Comparison of ENCODE assay signal across 8 cellular contexts in the genomic region with DNA sequence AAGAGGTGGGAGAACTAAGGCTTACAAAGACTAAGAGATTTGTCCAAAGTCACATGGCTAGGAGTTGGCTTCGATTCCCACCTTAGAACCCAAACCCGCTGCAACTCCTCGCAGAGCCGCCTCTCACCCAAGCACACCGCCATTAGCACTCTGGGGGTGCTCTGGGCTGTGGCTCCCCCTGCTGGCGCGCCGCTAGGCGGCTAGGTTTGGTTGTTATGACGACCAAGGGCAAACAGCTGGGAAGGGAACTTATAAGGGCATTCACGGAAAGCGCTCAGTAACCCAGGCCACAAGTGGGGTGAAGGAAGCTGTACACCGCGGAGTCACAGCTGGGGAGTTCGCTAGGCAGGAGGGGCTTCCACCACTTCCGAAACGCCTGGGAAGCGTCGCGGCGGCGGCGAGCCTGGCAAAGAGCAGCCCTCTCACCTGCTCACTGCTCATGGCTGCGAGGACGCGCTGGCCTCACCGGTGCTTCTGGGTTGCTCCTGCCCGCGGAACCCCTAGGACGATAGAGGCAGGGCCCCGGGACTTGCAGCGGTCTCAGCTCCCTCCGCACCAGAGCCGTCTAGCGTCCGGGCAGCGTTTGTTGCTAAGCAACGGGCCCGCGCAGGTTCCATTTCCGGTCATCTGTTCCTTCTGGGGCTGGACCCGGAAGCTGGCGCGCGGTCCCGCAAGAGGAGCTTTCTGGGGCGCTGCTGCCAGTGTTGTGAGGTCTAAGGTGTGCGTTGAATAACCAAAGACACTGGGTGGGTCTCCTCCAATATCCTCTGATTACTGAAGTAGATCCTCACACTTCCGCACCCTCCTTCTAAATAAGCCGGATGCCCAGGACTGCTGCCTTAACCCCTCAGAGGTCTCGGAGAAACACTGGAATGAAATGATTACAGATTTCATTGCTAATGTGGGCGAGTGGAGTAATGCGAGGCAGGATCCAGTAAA.
DNase-seq lines count a peak whose midpoint lies in the region; ATAC-seq, FAIRE-seq and TF ChIP-seq lines count a peak whose summit lies in the region.

Gene DNAH7 (minus strand): TSS at position 567 of the 939 bp plus-strand sequence. CDS start 126 bp downstream, at position 441.

- POLR2A ChIA-PET in RWPE1 (lab: Yijun Ruan, JAX; ENCODE audit: low non-redundant PET): interaction anchor here (0.5 to 0.6 kb wide), 2 partner anchors 248 to 358 kb away, joined by 3 to 4 read pairs; no protein-coding TSS in a partner anchor

- no peaks in the 10 kb centered on the region for H3K36me3 Mint-ChIP-seq in nephron (ENCODE audit: low read depth)

- TF ChIP-seq CTCF in RWPE1 (conservative IDR thresholded peaks at IDR 0.05; ENCODE audit: low read depth) (peak; percentile 95), nephron (IDR thresholded peaks at IDR 0.05; ENCODE audit: unreplicated experiment in 3 of 3) (peak; percentile 93 to 97 (median 95))

- DNase-seq in ELR (ENCODE audit: low read depth) (peak; percentile 90), H54 (ENCODE audit: insufficient read length, low spot score) (peak; percentile 73), LoVo (ENCODE audit: low spot score) (peak; percentile 82), RWPE1 (ENCODE audit: low spot score) (peak; percentile 88), fibroblast of the conjunctiva (ENCODE audit: low read depth) (peak; percentile 77)
- DNase-seq in activated effector memory CD4-positive, alpha-beta T cell treated with Interleukin-2 at 50 U/mL for 16 hours: peak; percentile 83
- peak; percentile 93 for DNase-seq in stimulated activated naive CD8-positive, alpha-beta T cell treated with anti-CD3 and anti-CD28 coated beads, Interleukin-15, Interleukin-2, amounts not matched to agents 100 U/mL and 50 U/mL, for 24 hours

- no peaks in the 10 kb centered on the region for H3K27me3 Mint-ChIP-seq in nephron (ENCODE audit: low read depth)

- peak; percentile 48 for TF ChIP-seq POLR2A in H54 (IDR thresholded peaks at IDR 0.05; ENCODE audit: low read depth, low read length)

- H3K27ac Mint-ChIP-seq in nephron: peak within 1 kb of the TSS; percentile 88 to 95 (median 90)

- peak within 1 kb of the TSS; percentile 92 to 98 (median 96) for H3K4me3 Mint-ChIP-seq in nephron

- peak; percentile 98 for ATAC-seq in stimulated activated naive CD8-positive, alpha-beta T cell treated with anti-CD3 and anti-CD28 coated beads, Interleukin-15, Interleukin-2, amounts not matched to agents 100 U/mL and 50 U/mL, for 24 hours

- H3K4me1 Mint-ChIP-seq in nephron: peaks cover 5% of the 10 kb centered on the region

- no peaks in the 10 kb centered on the region for H3K9me3 Mint-ChIP-seq in nephron

- H3K27ac ChIP-seq in RWPE1: peak within 1 kb of the TSS; percentile 78

- FAIRE-seq in H54 (lab: Jason Lieb, UNC): peak; percentile 94

- CTCF ChIA-PET in RWPE1 (lab: Yijun Ruan, JAX): interaction anchor here (0.5 to 2.3 kb wide), 22 partner anchors 9 to 1138 kb away, joined by 3 to 7 read pairs (median 3); no protein-coding TSS in a partner anchor

Comparison
In these comparisons a context has a peak if more than half of its experiments do, and no peak if none do; other contexts are left out.
1. Peak in every context shown above with its lines: DNase-seq, ATAC-seq and H3K27ac ChIP-seq.